Comparison of ENCODE assay signal across 11 cellular contexts in genomic region chr6:118706702-118707101, GRCh38. TPM values are rescaled to one million over a fixed set of nuclear protein-coding genes. Genes with fewer than 3 reads are reported as not detected.
DNase-seq lines count a peak whose midpoint lies in the region; ATAC-seq and FAIRE-seq lines count a peak whose summit lies in the region.
"Had no signal": no experiment of that assay in that cellular context is flagged by ENCODE, and none has a peak within 500 bp of the region (broad histone marks: within the 10 kb centered on the region; RNA-seq: fewer than 3 reads in every experiment).

No MANE protein-coding gene starts in this region.

- no peaks in the 10 kb centered on the region for H3K36me3 ChIP-seq in skeletal muscle tissue (ENCODE audit: control insufficient read depth in 3 of 3, insufficient read depth in 3 of 3, low read length in 3 of 3)
- H3K36me3 ChIP-seq: gastroesophageal sphincter had no signal

- peaks cover 17 to 39% (median 23%) of the 10 kb centered on the region in 3 donors for H3K4me1 ChIP-seq in skeletal muscle tissue (ENCODE audit: control insufficient read depth in 3 of 3, insufficient read depth in 3 of 3, low read length in 3 of 3)

- FAIRE-seq in RCC 7860 (lab: Jason Lieb, UNC), result peak; percentile 84

- POLR2A ChIA-PET in activated CD4-positive, alpha-beta T cell treated with anti-CD3 and anti-CD28 coated beads, Interleukin-2, amount 10 ng/mL, durations not matched to agents 7 days and 5 days (lab: Charles Lee), result interaction anchor here (1.5 kb wide), 1 partner anchor 55 kb away, joined by 4 read pairs; the partner anchor contains the start of gene CEP85L

- H3K9me3 Mint-ChIP-seq in activated CD4-positive, alpha-beta T cell treated with anti-CD3 and anti-CD28 coated beads, Interleukin-2, amount 10 ng/mL, durations not matched to agents 7 days and 5 days, result peaks cover 2% of the 10 kb centered on the region
- H3K9me3 Mint-ChIP-seq in effector memory CD8-positive, alpha-beta T cell, result no peaks in the 10 kb centered on the region

- H3K27me3 Mint-ChIP-seq in activated CD4-positive, alpha-beta T cell treated with anti-CD3 and anti-CD28 coated beads, Interleukin-2, amount 10 ng/mL, durations not matched to agents 7 days and 5 days, result no peaks in the 10 kb centered on the region
- no peaks in the 10 kb centered on the region for H3K27me3 Mint-ChIP-seq in effector memory CD8-positive, alpha-beta T cell

- H3K4me3 Mint-ChIP-seq in activated CD4-positive, alpha-beta T cell treated with anti-CD3 and anti-CD28 coated beads, Interleukin-2, amount 10 ng/mL, durations not matched to agents 7 days and 5 days, result peak overlapping the region; percentile 73
- peak overlapping the region; percentile 98 to 99 for H3K4me3 Mint-ChIP-seq in effector memory CD8-positive, alpha-beta T cell

- no peak overlapping the region for H3K4me3 ChIP-seq in skeletal muscle tissue (ENCODE audit: low read length in 3 of 3)
- H3K4me3 ChIP-seq: gastroesophageal sphincter had no signal

- no peaks in the 10 kb centered on the region for H3K9me3 ChIP-seq in skeletal muscle tissue (ENCODE audit: control insufficient read depth in 3 of 3, low read length in 3 of 3)
- H3K9me3 ChIP-seq: gastroesophageal sphincter had no signal

- no peak for ATAC-seq in effector memory CD8-positive, alpha-beta T cell (replicated peaks)
- ATAC-seq in GM18907 (IDR thresholded peaks at IDR 0.05; ENCODE audit: unreplicated experiment), result no peak
- no peak for ATAC-seq in GM18498 (IDR thresholded peaks at IDR 0.05; ENCODE audit: unreplicated experiment)
- ATAC-seq: gastroesophageal sphincter had no signal

- H3K4me1 Mint-ChIP-seq in activated CD4-positive, alpha-beta T cell treated with anti-CD3 and anti-CD28 coated beads, Interleukin-2, amount 10 ng/mL, durations not matched to agents 7 days and 5 days, result peaks cover 58% of the 10 kb centered on the region
- peaks cover 50 to 56% of the 10 kb centered on the region in 2 donors for H3K4me1 Mint-ChIP-seq in effector memory CD8-positive, alpha-beta T cell (ENCODE audit: low read depth in 2 of 2)

- H3K27me3 ChIP-seq in skeletal muscle tissue (ENCODE audit: control insufficient read depth in 3 of 3, insufficient read depth in 3 of 3, low read length in 3 of 3), result no peaks in the 10 kb centered on the region
- H3K27me3 ChIP-seq: gastroesophageal sphincter had no signal

- DNase-seq in activated CD4-positive, alpha-beta T cell treated with anti-CD3 and anti-CD28 coated beads, Interleukin-2, amount 10 ng/mL, durations not matched to agents 7 days and 5 days, result no peak
- DNase-seq in activated CD4-positive, alpha-beta T cell treated with anti-CD3 and anti-CD28 coated beads, Interleukin-2, amount 50 U/mL, for 48 hours, result no peak
- DNase-seq in RCC 7860 (ENCODE audit: low spot score), result peak; percentile 87
- DNase-seq in effector memory CD8-positive, alpha-beta T cell, result no peak
- no peak for DNase-seq in cortex of kidney (lab: John Stamatoyannopoulos, UW)
- DNase-seq: cerebellar nuclear complex, NCI-H510A treated with DMSO at 0.1 percent for 48 hours had no signal

- peak overlapping the region; percentile 86 for H3K27ac Mint-ChIP-seq in activated CD4-positive, alpha-beta T cell treated with anti-CD3 and anti-CD28 coated beads, Interleukin-2, amount 10 ng/mL, durations not matched to agents 7 days and 5 days
- H3K27ac Mint-ChIP-seq in effector memory CD8-positive, alpha-beta T cell, result peak overlapping the region; percentile 84 to 90

- peak overlapping the region; percentile 45 for H3K27ac ChIP-seq in skeletal muscle tissue (ENCODE audit: low read depth, low read length)

- peaks cover 49% of the 10 kb centered on the region for H3K36me3 Mint-ChIP-seq in activated CD4-positive, alpha-beta T cell treated with anti-CD3 and anti-CD28 coated beads, Interleukin-2, amount 10 ng/mL, durations not matched to agents 7 days and 5 days (ENCODE audit: low read depth)
- peaks cover 20% of the 10 kb centered on the region for H3K36me3 Mint-ChIP-seq in effector memory CD8-positive, alpha-beta T cell (ENCODE audit: insufficient read depth)

- CTCF ChIA-PET in activated CD4-positive, alpha-beta T cell treated with anti-CD3 and anti-CD28 coated beads, Interleukin-2, amount 10 ng/mL, durations not matched to agents 7 days and 5 days (lab: Charles Lee), result interaction anchor here (1.0 to 2.4 kb wide), 5 partner anchors 10 to 107 kb away, joined by 3 to 8 read pairs (median 4); no protein-coding TSS in a partner anchor

- H3K9ac ChIP-seq in skeletal muscle tissue (ENCODE audit: low read depth in 1 of 3, low read length in 3 of 3), result peak overlapping the region in 1 of 3 donors; percentile 1

RNA-seq across cellular contexts. Expression of gene CEP85L, which starts 55.3 kb away (rescaled TPM):
- 10 to 100 TPM; 47.9 to 50.3 TPM for total RNA-seq in activated CD4-positive, alpha-beta T cell treated with anti-CD3 and anti-CD28 coated beads, Interleukin-2, amount 10 ng/mL, durations not matched to agents 7 days and 5 days
- total RNA-seq in skeletal muscle tissue, result 42.3 TPM
